Comparison of ENCODE assay signal across 25 cellular contexts in genomic region chr13:56201834-56202233, GRCh38.
"Had no signal": no experiment of that assay in that cellular context is flagged by ENCODE, and none has a peak within 500 bp of the region (broad histone marks: within the 10 kb centered on the region; RNA-seq: fewer than 3 reads in every experiment).

No MANE protein-coding gene starts in this region.

- H3K9me3 ChIP-seq: heart right ventricle, left lung, lower lobe of right lung, ovary, right atrium auricular region, testis, thyroid gland, transverse colon, upper lobe of right lung had no signal

- H3K27ac ChIP-seq: heart right ventricle, hepatocyte, left lung, lower lobe of right lung, ovary, right atrium auricular region, skin epidermis, stomach, testis, thyroid gland, transverse colon, upper lobe of right lung had no signal

- H3K4me1 ChIP-seq: heart right ventricle, left lung, lower lobe of right lung, right atrium auricular region, stomach, testis, thyroid gland, transverse colon, upper lobe of right lung had no signal

- H3K79me2 ChIP-seq: hepatocyte had no signal

- ATAC-seq: heart right ventricle; left colon; left lung; lower lobe of right lung; naive thymus-derived CD8-positive, alpha-beta T cell; sciatic nerve; stimulated activated naive B cell treated with anti-CD40 and anti-IgM and Interleukin-4, amounts not matched to agents 10 μg/mL and 1 μg/mL and 100 μg/mL, for 72 hours; stimulated activated naive CD8-positive, alpha-beta T cell treated with anti-CD3 and anti-CD28 coated beads, Interleukin-15, Interleukin-2, amounts not matched to agents 100 U/mL and 50 U/mL, for 24 hours; upper lobe of right lung had no signal

- H2AFZ ChIP-seq: hepatocyte had no signal

- H3K27me3 ChIP-seq: heart right ventricle, hepatocyte, left lung, ovary, right atrium auricular region, stomach, testis, thyroid gland, transverse colon, upper lobe of right lung had no signal

- H3K4me2 ChIP-seq: hepatocyte had no signal

- H3K36me3 ChIP-seq: heart right ventricle, left lung, lower lobe of right lung, ovary, right atrium auricular region, stomach, thyroid gland, transverse colon, upper lobe of right lung had no signal

- DNase-seq: heart right ventricle; immature natural killer cell; kidney; left colon; left lung; lower lobe of right lung; mammary epithelial cell; mesenchymal stem cell; naive thymus-derived CD8-positive, alpha-beta T cell; ovary; stimulated activated CD4-positive, alpha-beta T cell treated with anti-CD3 and anti-CD28 coated beads, Interleukin-12 subunit alpha, Interleukin-12 subunit beta, amount 100 ng/mL, for 4 hours; stimulated activated CD4-positive, alpha-beta T cell treated with anti-CD3 and anti-CD28 coated beads, Interleukin-15, amount 100 ng/mL, for 24 hours; stimulated activated CD4-positive, alpha-beta T cell treated with anti-CD3 and anti-CD28 coated beads, Interleukin-2, amount 100 ng/mL, for 24 hours; stimulated activated CD4-positive, alpha-beta T cell treated with anti-CD3 and anti-CD28 coated beads, Interleukin-4, amount 100 ng/mL, for 1 hour; stimulated activated naive B cell treated with anti-CD40 and anti-IgM and Interleukin-4, amounts not matched to agents 10 μg/mL and 1 μg/mL and 100 μg/mL, for 72 hours; stimulated activated naive CD8-positive, alpha-beta T cell treated with anti-CD3 and anti-CD28 coated beads, Interleukin-15, Interleukin-2, amounts not matched to agents 100 U/mL and 50 U/mL, for 24 hours; stomach; testis; thyroid gland; transverse colon; upper lobe of right lung had no signal

- H3K4me3 ChIP-seq: heart right ventricle, hepatocyte, left lung, lower lobe of right lung, ovary, right atrium auricular region, skin epidermis, stomach, testis, thyroid gland, transverse colon, upper lobe of right lung had no signal
